25 cellular contexts compared by ENCODE assay signal in genomic region chr10:47287365-47287802, GRCh38. TPM values are rescaled to one million over a fixed set of nuclear protein-coding genes. Genes with fewer than 3 reads are reported as not detected.
DNase-seq lines count a peak whose midpoint lies in the region; ATAC-seq and TF ChIP-seq lines count a peak whose summit lies in the region.
"Had no signal": no experiment of that assay in that cellular context is flagged by ENCODE, and none has a peak within 500 bp of the region (broad histone marks: within the 10 kb centered on the region; RNA-seq: fewer than 3 reads in every experiment).

No MANE protein-coding gene starts in this region.

- ATAC-seq in activated CD8-positive, alpha-beta memory T cell treated with anti-CD3 and anti-CD28 coated beads, Interleukin-2, amount 10 ng/mL, durations not matched to agents 7 days and 5 days = no peak
- ATAC-seq in left ventricle myocardium superior = peak; percentile 94
- no peak for ATAC-seq in GM19035 (IDR thresholded peaks at IDR 0.05; ENCODE audit: unreplicated experiment)
- no peak for ATAC-seq in HG03571 (IDR thresholded peaks at IDR 0.05; ENCODE audit: unreplicated experiment)
- ATAC-seq: A549 had no signal

- H3K4me1 Mint-ChIP-seq in activated CD8-positive, alpha-beta memory T cell treated with anti-CD3 and anti-CD28 coated beads, Interleukin-2, amount 10 ng/mL, durations not matched to agents 7 days and 5 days = peaks cover 16% of the 10 kb centered on the region

- H3K36me3 ChIP-seq in ascending aorta (no peaks in the 10 kb centered on the region), suprapubic skin (no peaks in the 10 kb centered on the region)
- H3K36me3 ChIP-seq: BLaER1, Peyer's patch had no signal

- H3K27me3 Mint-ChIP-seq in activated CD8-positive, alpha-beta memory T cell treated with anti-CD3 and anti-CD28 coated beads, Interleukin-2, amount 10 ng/mL, durations not matched to agents 7 days and 5 days = no peaks in the 10 kb centered on the region
- H3K27me3 Mint-ChIP-seq: activated T-helper 17 cell treated with anti-CD3 and anti-CD28 coated beads, Interleukin-2, amount 50 U/mL, for 72 hours had no signal

- intact Hi-C loops in ascending aorta (cut with DNase I) = no loop called here
- intact Hi-C loops in left ventricle myocardium superior (cut with micrococcal nuclease) = no loop called here

- no peak overlapping the region for H3K27ac Mint-ChIP-seq in activated CD8-positive, alpha-beta memory T cell treated with anti-CD3 and anti-CD28 coated beads, Interleukin-2, amount 10 ng/mL, durations not matched to agents 7 days and 5 days
- H3K27ac Mint-ChIP-seq: activated T-helper 17 cell treated with anti-CD3 and anti-CD28 coated beads, Interleukin-2, amount 50 U/mL, for 72 hours had no signal

- WGBS in suprapubic skin = 68% methylated on average over 6 of the region's 12 CpGs

- H3K4me3 ChIP-seq in ascending aorta (no peak overlapping the region), suprapubic skin (no peak overlapping the region)
- H3K4me3 ChIP-seq: A549, BLaER1, Peyer's patch had no signal

- peak; percentile 32 for DNase-seq in activated CD8-positive, alpha-beta memory T cell treated with anti-CD3 and anti-CD28 coated beads, Interleukin-2, amount 10 ng/mL, durations not matched to agents 7 days and 5 days
- DNase-seq in activated CD8-positive, alpha-beta memory T cell treated with anti-CD3 and anti-CD28 coated beads for 24 hours = no peak
- DNase-seq in ascending aorta (ENCODE audit: low spot score in 2 of 2) (peak in 1 of 2 donors; percentile 57), left ventricle myocardium superior (peak; percentile 82), suprapubic skin (ENCODE audit: low spot score in 2 of 2) (peak; percentile 55 to 71), GM10248 (ENCODE audit: extremely low spot score) (no peak)
- DNase-seq: activated CD4-positive, alpha-beta T cell treated with anti-CD3 and anti-CD28 coated beads for 1 hour; hippocampal formation; mammary epithelial cell; MV-4-11; NCI-H187 treated with DMSO at 0.1 percent for 48 hours; NCI-H2227 treated with DMSO at 0.1 percent for 48 hours; nucleus accumbens; retina; stimulated activated CD8-positive, alpha-beta memory T cell treated with anti-CD3 and anti-CD28 coated beads, Interleukin-4, amount 100 ng/mL, for 48 hours had no signal

- H3K4me3 Mint-ChIP-seq in activated CD8-positive, alpha-beta memory T cell treated with anti-CD3 and anti-CD28 coated beads, Interleukin-2, amount 10 ng/mL, durations not matched to agents 7 days and 5 days = no peak overlapping the region
- H3K4me3 Mint-ChIP-seq: activated T-helper 17 cell treated with anti-CD3 and anti-CD28 coated beads, Interleukin-2, amount 50 U/mL, for 72 hours had no signal

- TF ChIP-seq CTCF in ascending aorta (IDR thresholded peaks at IDR 0.05) = no peak
- TF ChIP-seq CTCF in suprapubic skin (IDR thresholded peaks at IDR 0.05) = no peak
- no peak for TF ChIP-seq CTCF in GM10248 (IDR thresholded peaks at IDR 0.05; ENCODE audit: control extremely low read depth, extremely low read depth, low read depth, missing control alignments)

- H3K36me3 Mint-ChIP-seq in activated CD8-positive, alpha-beta memory T cell treated with anti-CD3 and anti-CD28 coated beads, Interleukin-2, amount 10 ng/mL, durations not matched to agents 7 days and 5 days = no peaks in the 10 kb centered on the region

- H3K4me1 ChIP-seq in ascending aorta = peaks cover 0 to 8% of the 10 kb centered on the region in 2 donors
- peaks cover 16% of the 10 kb centered on the region for H3K4me1 ChIP-seq in suprapubic skin
- H3K4me1 ChIP-seq: A549, Peyer's patch had no signal

- no peak for TF ChIP-seq EP300 in suprapubic skin (IDR thresholded peaks at IDR 0.05)

- POLR2A ChIA-PET in GM10248 (lab: Yijun Ruan, JAX) = no interaction called here

- H3K9me3 ChIP-seq in ascending aorta (no peaks in the 10 kb centered on the region), suprapubic skin (no peaks in the 10 kb centered on the region)
- H3K9me3 ChIP-seq: A549, BLaER1, Peyer's patch had no signal

- H3K27me3 ChIP-seq in ascending aorta = no peaks in the 10 kb centered on the region
- peaks cover 8% of the 10 kb centered on the region for H3K27me3 ChIP-seq in suprapubic skin
- H3K27me3 ChIP-seq: BLaER1, Peyer's patch had no signal

- H3K9me3 Mint-ChIP-seq in activated CD8-positive, alpha-beta memory T cell treated with anti-CD3 and anti-CD28 coated beads, Interleukin-2, amount 10 ng/mL, durations not matched to agents 7 days and 5 days (ENCODE audit: low read depth) = no peaks in the 10 kb centered on the region
- H3K9me3 Mint-ChIP-seq: activated T-helper 17 cell treated with anti-CD3 and anti-CD28 coated beads, Interleukin-2, amount 50 U/mL, for 72 hours had no signal

- TF ChIP-seq POLR2A in suprapubic skin (IDR thresholded peaks at IDR 0.05) = no peak

- CTCF ChIA-PET in activated CD8-positive, alpha-beta memory T cell treated with anti-CD3 and anti-CD28 coated beads, Interleukin-2, amount 10 ng/mL, durations not matched to agents 7 days and 5 days (lab: Charles Lee) = no interaction called here
- CTCF ChIA-PET in GM10248 (lab: Yijun Ruan, JAX) = interaction anchor here (1.2 kb wide), 1 partner anchor 10 kb away, joined by 4 read pairs; no protein-coding TSS in a partner anchor

- peak overlapping the region; percentile 29 to 54 for H3K27ac ChIP-seq in ascending aorta
- no peak overlapping the region for H3K27ac ChIP-seq in suprapubic skin
- H3K27ac ChIP-seq: A549, HL-60, Peyer's patch had no signal

RNA-seq across cellular contexts. Expression of gene GDF10, which starts 12.6 kb away (rescaled TPM):
- total RNA-seq in activated CD8-positive, alpha-beta memory T cell treated with anti-CD3 and anti-CD28 coated beads, Interleukin-2, amount 10 ng/mL, durations not matched to agents 7 days and 5 days = under 1 TPM in 1 of 2 experiments, not detected in 1; 0.45 TPM
- 1.2 TPM for total RNA-seq in ascending aorta
- total RNA-seq in left ventricle myocardium superior = 0.32 TPM
- 1 to 10 TPM in 2 of 4 donors, not detected in 2; 1.3 to 1.4 TPM for total RNA-seq in suprapubic skin
- total RNA-seq: bronchial epithelial cell, mammary epithelial cell had no signal

RNA-seq across cellular contexts. Expression of gene GDF2, which starts 34.9 kb away (rescaled TPM):
- not detected for total RNA-seq in activated CD8-positive, alpha-beta memory T cell treated with anti-CD3 and anti-CD28 coated beads, Interleukin-2, amount 10 ng/mL, durations not matched to agents 7 days and 5 days
- total RNA-seq in ascending aorta = 0.21 TPM
- not detected for total RNA-seq in left ventricle myocardium superior
- total RNA-seq in suprapubic skin = not detected
- total RNA-seq: activated T-helper 17 cell treated with anti-CD3 and anti-CD28 coated beads, Interleukin-2, amount 50 U/mL, for 72 hours; bronchial epithelial cell; mammary epithelial cell; Peyer's patch; subcutaneous adipose tissue; urinary bladder had no signal

Comparison
In these comparisons a context has a peak if more than half of its experiments do, and no peak if none do; other contexts are left out.
1. DNase-seq: peak in activated CD8-positive, alpha-beta memory T cell treated with anti-CD3 and anti-CD28 coated beads, Interleukin-2, amount 10 ng/mL, durations not matched to agents 7 days and 5 days (single experiment), left ventricle myocardium superior (single experiment) and suprapubic skin (2 of 2); none in activated CD8-positive, alpha-beta memory T cell treated with anti-CD3 and anti-CD28 coated beads for 24 hours (single experiment) and GM10248 (single experiment).